ENCODE assay signal across 21 cellular contexts in the genomic region with DNA sequence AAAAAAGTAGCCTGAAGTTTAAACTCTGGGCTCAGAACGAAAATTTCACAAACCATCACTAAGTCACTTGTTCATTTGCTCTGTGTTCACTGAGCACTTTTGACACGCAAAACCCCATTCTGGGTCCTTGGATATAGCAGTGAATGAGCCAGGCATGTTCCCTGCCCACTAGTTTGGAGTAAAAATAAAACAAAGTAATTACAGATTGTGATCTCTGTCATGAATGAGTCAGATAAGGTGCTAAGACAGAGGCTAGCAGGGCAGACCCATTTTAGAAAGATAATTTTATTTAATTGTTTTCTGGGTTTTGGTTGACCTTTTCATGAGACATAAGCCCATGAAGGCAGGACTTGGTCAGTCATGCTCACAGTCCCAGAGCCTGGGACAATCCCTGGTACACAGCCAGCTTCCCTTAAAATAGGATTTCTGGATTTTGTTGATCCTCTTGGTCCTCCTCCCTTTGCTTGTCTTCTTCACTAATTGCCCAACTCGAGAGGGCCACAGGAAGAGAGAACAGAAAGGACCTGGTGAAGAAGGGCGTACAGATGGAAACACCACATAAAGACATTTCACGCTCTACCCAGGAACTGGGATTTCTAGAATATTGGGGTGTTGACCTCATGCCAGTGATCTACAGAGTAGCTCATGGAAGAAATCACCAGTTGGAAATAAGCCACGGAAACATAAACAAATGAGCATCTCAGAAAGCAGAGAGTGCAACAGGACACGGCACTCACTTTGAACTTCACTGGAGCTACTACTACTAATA.
DNase-seq lines count a peak whose midpoint lies in the region; ATAC-seq and TF ChIP-seq lines count a peak whose summit lies in the region.
"Had no signal": no experiment of that assay in that cellular context is flagged by ENCODE, and none has a peak within 500 bp of the region (broad histone marks: within the 10 kb centered on the region; RNA-seq: fewer than 3 reads in every experiment).

No MANE protein-coding gene starts in this region.

- no peak overlapping the region for H3K9ac ChIP-seq in Loucy (ENCODE audit: low read depth, low read length, poor library complexity, severe bottlenecking)

- H3K9me3 Mint-ChIP-seq in CD4-positive, alpha-beta memory T cell: no peaks in the 10 kb centered on the region
- H3K9me3 Mint-ChIP-seq in activated naive CD4-positive, alpha-beta T cell treated with anti-CD3 and anti-CD28 coated beads, Interleukin-2, amount 50 U/mL, for 72 hours: no peaks in the 10 kb centered on the region
- no peaks in the 10 kb centered on the region for H3K9me3 Mint-ChIP-seq in naive thymus-derived CD8-positive, alpha-beta T cell
- no peaks in the 10 kb centered on the region for H3K9me3 Mint-ChIP-seq in osteocyte (ENCODE audit: unreplicated experiment)
- H3K9me3 Mint-ChIP-seq: WTC11 had no signal

- TF ChIP-seq CTCF in Loucy (conservative IDR thresholded peaks at IDR 0.05; ENCODE audit: low read length): no peak
- TF ChIP-seq CTCF in osteocyte (IDR thresholded peaks at IDR 0.05): no peak

- POLR2A ChIA-PET in CD4-positive, alpha-beta memory T cell (lab: Charles Lee; ENCODE audit: partially characterized antibody): interaction anchor here (1.0 to 9.4 kb wide), 8 partner anchors 8 to 86 kb away, joined by 3 to 82 read pairs (median 5); no protein-coding TSS in a partner anchor
- POLR2A ChIA-PET in naive thymus-derived CD8-positive, alpha-beta T cell (lab: Charles Lee): interaction anchor here (1.0 to 1.8 kb wide), 2 partner anchors 10 to 88 kb away, joined by 3 to 4 read pairs; no protein-coding TSS in a partner anchor

- peak overlapping the region; percentile 30 to 95 (median 81) for H3K27ac Mint-ChIP-seq in CD4-positive, alpha-beta memory T cell
- peak overlapping the region; percentile 67 to 77 for H3K27ac Mint-ChIP-seq in activated naive CD4-positive, alpha-beta T cell treated with anti-CD3 and anti-CD28 coated beads, Interleukin-2, amount 50 U/mL, for 72 hours
- peak overlapping the region in 9 of 10 donors; percentile 5 to 91 (median 78) for H3K27ac Mint-ChIP-seq in naive thymus-derived CD8-positive, alpha-beta T cell
- H3K27ac Mint-ChIP-seq in osteocyte (ENCODE audit: unreplicated experiment): no peak overlapping the region
- H3K27ac Mint-ChIP-seq: WTC11 had no signal

- H3K36me3 Mint-ChIP-seq in CD4-positive, alpha-beta memory T cell: peaks cover 10 to 24% of the 10 kb centered on the region in 2 donors
- H3K36me3 Mint-ChIP-seq in activated naive CD4-positive, alpha-beta T cell treated with anti-CD3 and anti-CD28 coated beads, Interleukin-2, amount 50 U/mL, for 72 hours: peaks cover 0 to 16% of the 10 kb centered on the region in 2 donors
- peaks cover 0 to 9% (median 7%) of the 10 kb centered on the region in 3 donors for H3K36me3 Mint-ChIP-seq in naive thymus-derived CD8-positive, alpha-beta T cell
- no peaks in the 10 kb centered on the region for H3K36me3 Mint-ChIP-seq in osteocyte (ENCODE audit: unreplicated experiment)
- H3K36me3 Mint-ChIP-seq: WTC11 had no signal

- intact Hi-C loops in CD4-positive, alpha-beta memory T cell (cut with micrococcal nuclease): no loop called here

- peak overlapping the region in 7 of 8 donors; percentile 58 to 81 (median 73) for H3K4me3 Mint-ChIP-seq in CD4-positive, alpha-beta memory T cell
- peak overlapping the region in 5 of 10 donors; percentile 8 to 74 (median 47) for H3K4me3 Mint-ChIP-seq in naive thymus-derived CD8-positive, alpha-beta T cell
- H3K4me3 Mint-ChIP-seq in osteocyte (ENCODE audit: unreplicated experiment): no peak overlapping the region
- H3K4me3 Mint-ChIP-seq: WTC11 had no signal

- 0 out of 2 replicates have a peak, but pooled peaks cover 3% of the 10 kb centered on the region for H3F3A ChIP-seq in Loucy (ENCODE audit: low read depth)

- H3K4me2 ChIP-seq in Loucy (ENCODE audit: low read depth, low read length, poor library complexity, severe bottlenecking): peak overlapping the region; percentile 79

- no peaks in the 10 kb centered on the region for H4K20me1 ChIP-seq in Loucy (ENCODE audit: insufficient read depth, low read length, poor library complexity, severe bottlenecking)

- H3K27me3 ChIP-seq in CD4-positive, alpha-beta memory T cell (ENCODE audit: insufficient read depth, low read length): no peaks in the 10 kb centered on the region
- H3K27me3 ChIP-seq in Loucy (ENCODE audit: insufficient read depth, low read length, poor library complexity, severe bottlenecking): no peaks in the 10 kb centered on the region
- H3K27me3 ChIP-seq: ovary, right lobe of liver had no signal

- no peak for DNase-seq in CD4-positive, alpha-beta memory T cell
- DNase-seq in activated naive CD4-positive, alpha-beta T cell treated with anti-CD3 and anti-CD28 coated beads, Interleukin-2, amount 50 U/mL, for 72 hours (ENCODE audit: low spot score in 2 of 2): no peak
- no peak for DNase-seq in naive thymus-derived CD8-positive, alpha-beta T cell
- DNase-seq in NCI-H2029 (lab: John Stamatoyannopoulos, UW): no peak
- no peak for DNase-seq in osteocyte (ENCODE audit: extremely low spot score, unreplicated experiment)
- DNase-seq in Kasumi-1 (lab: John Stamatoyannopoulos, UW): no peak
- DNase-seq: activated CD8-positive, alpha-beta memory T cell treated with anti-CD3 and anti-CD28 coated beads, Interleukin-2, amount 50 U/mL, for 48 hours; Calu3; effector CD4-positive, alpha-beta T cell; EL; H7; head of caudate nucleus; NCI-H1048; NCI-H524; ovary; right lobe of liver; Right ventricle myocardium superior; stimulated activated CD4-positive, alpha-beta T cell treated with anti-CD3 and anti-CD28 coated beads, Interleukin-2, amount 100 ng/mL, for 24 hours had no signal

- no peaks in the 10 kb centered on the region for H3K36me3 ChIP-seq in CD4-positive, alpha-beta memory T cell (ENCODE audit: insufficient read depth, low read length)
- 0 out of 2 replicates have a peak, but pooled peaks cover 4% of the 10 kb centered on the region for H3K36me3 ChIP-seq in Loucy (ENCODE audit: insufficient read depth, low read length)
- H3K36me3 ChIP-seq: cardiac muscle cell, ovary, right lobe of liver had no signal

- H3K4me1 ChIP-seq in CD4-positive, alpha-beta memory T cell (ENCODE audit: insufficient read depth, low read length): peaks cover 73% of the 10 kb centered on the region
- H3K4me1 ChIP-seq in Loucy (ENCODE audit: insufficient read depth, low read length, poor library complexity, severe bottlenecking): peaks cover 46% of the 10 kb centered on the region
- H3K4me1 ChIP-seq: right lobe of liver had no signal

- H3K4me1 Mint-ChIP-seq in CD4-positive, alpha-beta memory T cell: peaks cover 56 to 91% (median 76%) of the 10 kb centered on the region in 4 donors
- H3K4me1 Mint-ChIP-seq in naive thymus-derived CD8-positive, alpha-beta T cell: peaks cover 37 to 77% (median 66%) of the 10 kb centered on the region in 4 donors
- no peaks in the 10 kb centered on the region for H3K4me1 Mint-ChIP-seq in osteocyte (ENCODE audit: unreplicated experiment)
- H3K4me1 Mint-ChIP-seq: WTC11 had no signal

- H3K4me3 ChIP-seq in CD4-positive, alpha-beta memory T cell (ENCODE audit: low read length in 2 of 2): no peak overlapping the region
- no peak overlapping the region for H3K4me3 ChIP-seq in Loucy (ENCODE audit: low read length, poor library complexity, severe bottlenecking)
- H3K4me3 ChIP-seq: cardiac muscle cell, ovary, right lobe of liver had no signal

- H2AFZ ChIP-seq in Loucy (ENCODE audit: low read length): no peak overlapping the region

- no peak overlapping the region for H3K27ac ChIP-seq in CD4-positive, alpha-beta memory T cell (ENCODE audit: low read depth, low read length)
- H3K27ac ChIP-seq: cardiac muscle cell, ovary, right lobe of liver had no signal

- CTCF ChIA-PET in CD4-positive, alpha-beta memory T cell (lab: Charles Lee; ENCODE audit: partially characterized antibody): interaction anchor here (1.0 to 3.5 kb wide), 8 partner anchors 8 to 182 kb away, joined by 3 to 9 read pairs (median 4); no protein-coding TSS in a partner anchor

- no peaks in the 10 kb centered on the region for H3K9me3 ChIP-seq in CD4-positive, alpha-beta memory T cell (ENCODE audit: control insufficient read depth in 1 of 2, low read length in 2 of 2)
- H3K9me3 ChIP-seq in Loucy (ENCODE audit: insufficient read depth, low read depth, low read length): no peaks in the 10 kb centered on the region
- H3K9me3 ChIP-seq: ovary, right lobe of liver had no signal

- peaks cover 48% of the 10 kb centered on the region for H3K79me2 ChIP-seq in Loucy (ENCODE audit: insufficient read depth, low read length)

- no peaks in the 10 kb centered on the region for H3K27me3 Mint-ChIP-seq in CD4-positive, alpha-beta memory T cell
- no peaks in the 10 kb centered on the region for H3K27me3 Mint-ChIP-seq in naive thymus-derived CD8-positive, alpha-beta T cell
- H3K27me3 Mint-ChIP-seq in osteocyte (ENCODE audit: unreplicated experiment): peaks cover 16% of the 10 kb centered on the region

- H3K9me2 ChIP-seq in Loucy (replicated peaks; ENCODE audit: low read depth, low read length): no peaks in the 10 kb centered on the region

- ATAC-seq in activated naive CD4-positive, alpha-beta T cell treated with anti-CD3 and anti-CD28 coated beads, Interleukin-2, amount 50 U/mL, for 72 hours: peak; percentile 67
- no peak for ATAC-seq in naive thymus-derived CD8-positive, alpha-beta T cell
- ATAC-seq: right lobe of liver, WTC11 had no signal

Comparison
In these comparisons a context has a peak if more than half of its experiments do, and no peak if none do; other contexts are left out.
1. ATAC-seq: peak in activated naive CD4-positive, alpha-beta T cell treated with anti-CD3 and anti-CD28 coated beads, Interleukin-2, amount 50 U/mL, for 72 hours (2 of 2); none in naive thymus-derived CD8-positive, alpha-beta T cell (0 of 2).